ENCODE assay signal across 29 cellular contexts in the genomic region with DNA sequence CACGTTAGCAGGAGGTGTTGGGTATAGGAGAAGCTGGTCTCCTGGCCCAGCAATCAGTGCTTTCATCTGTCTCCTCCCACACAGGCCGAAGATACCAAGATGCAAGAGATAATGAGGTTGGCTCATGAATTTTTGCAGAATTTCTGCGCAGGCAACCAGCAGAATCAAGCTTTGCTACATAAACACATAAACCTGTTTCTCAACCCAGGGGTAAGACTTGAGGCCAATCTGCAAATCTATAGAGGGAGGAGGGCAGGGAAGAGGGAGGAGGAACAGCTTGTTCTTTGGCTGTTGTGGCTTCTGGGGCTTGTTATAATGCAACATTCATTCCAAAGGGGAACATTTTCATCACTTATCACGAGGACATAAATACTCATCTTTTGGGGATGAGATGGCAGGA.
DNase-seq lines count a peak whose midpoint lies in the region; ATAC-seq lines count a peak whose summit lies in the region.
"Had no signal": no experiment of that assay in that cellular context is flagged by ENCODE, and none has a peak within 500 bp of the region (broad histone marks: within the 10 kb centered on the region; RNA-seq: fewer than 3 reads in every experiment).

No MANE protein-coding gene starts in this region.

- no peak for DNase-seq in activated naive CD8-positive, alpha-beta T cell treated with anti-CD3 and anti-CD28 coated beads, Interleukin-2, amount 50 U/mL, for 24 hours
- DNase-seq in activated naive CD8-positive, alpha-beta T cell treated with anti-CD3 and anti-CD28 coated beads for 36 hours, result no peak
- DNase-seq in fibroblast of gingiva (ENCODE audit: low read depth) (peak; percentile 76), occipital lobe (lab: John Stamatoyannopoulos, UW) (peak; percentile 19), ureter (ENCODE audit: low spot score) (peak; percentile 56), GF-D8 (lab: John Stamatoyannopoulos, UW) (no peak)
- no peak for DNase-seq in activated CD4-positive, alpha-beta T cell treated with anti-CD3 and anti-CD28 coated beads for 48 hours
- DNase-seq: 8988T; activated CD4-positive, CD25-positive, alpha-beta regulatory T cell; activated effector memory CD4-positive, alpha-beta T cell treated with anti-CD3 and anti-CD28 coated beads, Interleukin-2, amount 50 U/mL, for 16 hours; activated naive CD8-positive, alpha-beta T cell treated with anti-CD3 and anti-CD28 coated beads, Interleukin-2, amount 10 ng/mL, durations not matched to agents 7 days and 5 days; activated T-cell treated with anti-CD3 and anti-CD28 coated beads, Interleukin-2, amount 50 U/mL, for 24 hours; Calu3; DMS79 treated with DMSO at 0.1 percent for 48 hours; GDM1; mesendoderm; NCI-H1092; NCI-H187 treated with DMSO at 0.1 percent for 48 hours; NCI-H510A treated with DMSO at 0.1 percent for 48 hours; posterior cingulate gyrus; right lobe of liver; stimulated activated CD4-positive, alpha-beta T cell treated with anti-CD3 and anti-CD28 coated beads, Interleukin-12 subunit alpha, Interleukin-12 subunit beta, amount 100 ng/mL, for 4 hours; stimulated activated CD4-positive, alpha-beta T cell treated with anti-CD3 and anti-CD28 coated beads, Interleukin-2, amount 100 ng/mL, for 48 hours; upper lobe of right lung had no signal

- H3K27me3 Mint-ChIP-seq in activated naive CD8-positive, alpha-beta T cell treated with anti-CD3 and anti-CD28 coated beads, Interleukin-2, amount 50 U/mL, for 24 hours, result no peaks in the 10 kb centered on the region
- H3K27me3 Mint-ChIP-seq in activated naive CD8-positive, alpha-beta T cell treated with anti-CD3 and anti-CD28 coated beads for 36 hours, result no peaks in the 10 kb centered on the region
- H3K27me3 Mint-ChIP-seq: activated naive CD8-positive, alpha-beta T cell treated with anti-CD3 and anti-CD28 coated beads, Interleukin-2, amount 10 ng/mL, durations not matched to agents 7 days and 5 days; activated T-cell treated with anti-CD3 and anti-CD28 coated beads, Interleukin-2, amount 50 U/mL, for 24 hours; central memory CD8-positive, alpha-beta T cell; IgD-negative memory B cell had no signal

- H3K4me1 Mint-ChIP-seq in activated naive CD8-positive, alpha-beta T cell treated with anti-CD3 and anti-CD28 coated beads, Interleukin-2, amount 50 U/mL, for 24 hours, result no peaks in the 10 kb centered on the region
- H3K4me1 Mint-ChIP-seq in activated naive CD8-positive, alpha-beta T cell treated with anti-CD3 and anti-CD28 coated beads for 36 hours, result no peaks in the 10 kb centered on the region
- H3K4me1 Mint-ChIP-seq: CD14-positive monocyte; central memory CD8-positive, alpha-beta T cell had no signal

- no peaks in the 10 kb centered on the region for H3K9me3 Mint-ChIP-seq in activated naive CD8-positive, alpha-beta T cell treated with anti-CD3 and anti-CD28 coated beads, Interleukin-2, amount 50 U/mL, for 24 hours
- H3K9me3 Mint-ChIP-seq in activated naive CD8-positive, alpha-beta T cell treated with anti-CD3 and anti-CD28 coated beads for 36 hours, result peaks cover 8% of the 10 kb centered on the region
- H3K9me3 Mint-ChIP-seq: central memory CD8-positive, alpha-beta T cell had no signal

- H3K4me3 Mint-ChIP-seq in activated naive CD8-positive, alpha-beta T cell treated with anti-CD3 and anti-CD28 coated beads, Interleukin-2, amount 50 U/mL, for 24 hours, result no peak overlapping the region
- no peak overlapping the region for H3K4me3 Mint-ChIP-seq in activated naive CD8-positive, alpha-beta T cell treated with anti-CD3 and anti-CD28 coated beads for 36 hours
- H3K4me3 Mint-ChIP-seq: activated naive CD8-positive, alpha-beta T cell treated with anti-CD3 and anti-CD28 coated beads, Interleukin-2, amount 10 ng/mL, durations not matched to agents 7 days and 5 days; activated T-cell treated with anti-CD3 and anti-CD28 coated beads, Interleukin-2, amount 50 U/mL, for 24 hours; CD14-positive monocyte; central memory CD8-positive, alpha-beta T cell; IgD-negative memory B cell had no signal

- ATAC-seq in activated naive CD8-positive, alpha-beta T cell treated with anti-CD3 and anti-CD28 coated beads, Interleukin-2, amount 50 U/mL, for 24 hours, result no peak
- ATAC-seq in HG03196 (IDR thresholded peaks at IDR 0.05; ENCODE audit: unreplicated experiment), result no peak
- ATAC-seq: left lobe of liver, right lobe of liver, upper lobe of right lung had no signal

- H3K27ac Mint-ChIP-seq in activated naive CD8-positive, alpha-beta T cell treated with anti-CD3 and anti-CD28 coated beads, Interleukin-2, amount 50 U/mL, for 24 hours, result peak overlapping the region; percentile 23
- H3K27ac Mint-ChIP-seq in activated naive CD8-positive, alpha-beta T cell treated with anti-CD3 and anti-CD28 coated beads for 36 hours, result no peak overlapping the region
- H3K27ac Mint-ChIP-seq: activated naive CD8-positive, alpha-beta T cell treated with anti-CD3 and anti-CD28 coated beads, Interleukin-2, amount 10 ng/mL, durations not matched to agents 7 days and 5 days; activated T-cell treated with anti-CD3 and anti-CD28 coated beads, Interleukin-2, amount 50 U/mL, for 24 hours; CD14-positive monocyte; IgD-negative memory B cell had no signal

- peaks cover 73% of the 10 kb centered on the region for H3K36me3 Mint-ChIP-seq in activated naive CD8-positive, alpha-beta T cell treated with anti-CD3 and anti-CD28 coated beads, Interleukin-2, amount 50 U/mL, for 24 hours (ENCODE audit: low read depth)
- peaks cover 54% of the 10 kb centered on the region for H3K36me3 Mint-ChIP-seq in activated naive CD8-positive, alpha-beta T cell treated with anti-CD3 and anti-CD28 coated beads for 36 hours

Comparison
In these comparisons a context has a peak if more than half of its experiments do, and no peak if none do; other contexts are left out.
1. DNase-seq: peak in fibroblast of gingiva (single experiment), occipital lobe (single experiment) and ureter (single experiment); none in activated naive CD8-positive, alpha-beta T cell treated with anti-CD3 and anti-CD28 coated beads, Interleukin-2, amount 50 U/mL, for 24 hours (single experiment), activated naive CD8-positive, alpha-beta T cell treated with anti-CD3 and anti-CD28 coated beads for 36 hours (single experiment), activated CD4-positive, alpha-beta T cell treated with anti-CD3 and anti-CD28 coated beads for 48 hours (single experiment) and GF-D8 (single experiment).